14 cellular contexts compared by ENCODE assay signal in the genomic region with DNA sequence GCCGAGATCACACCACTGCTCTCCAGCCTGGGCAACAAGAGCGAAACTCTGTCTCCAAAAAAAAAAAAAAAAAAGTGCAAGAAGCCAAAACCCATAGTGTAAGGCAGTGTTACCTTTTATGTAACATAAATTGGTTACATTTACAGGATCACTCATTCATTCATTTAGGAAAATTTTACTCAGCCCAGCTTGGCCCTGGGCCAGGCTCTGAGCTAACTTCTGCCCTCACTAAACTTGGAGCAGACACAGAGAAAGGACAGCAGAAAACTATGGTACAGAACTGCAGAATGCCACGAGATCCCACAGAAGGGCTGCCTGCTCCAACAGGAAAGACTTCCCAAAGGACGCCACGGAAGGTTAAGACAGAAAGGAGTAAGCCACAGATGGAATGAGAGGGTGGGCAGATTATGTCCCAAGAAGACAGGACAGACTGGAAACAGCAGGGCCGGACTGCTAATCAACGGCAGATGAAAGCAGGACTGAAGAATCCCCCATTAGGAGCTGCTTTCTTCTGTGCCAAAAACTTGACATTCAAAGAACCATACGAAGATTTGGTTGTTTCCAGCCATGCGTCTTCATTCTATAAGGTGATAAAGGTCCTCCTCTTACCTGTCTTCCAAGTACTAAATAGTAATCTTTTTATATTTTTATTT. TPM values are rescaled to one million over a fixed set of nuclear protein-coding genes. Genes with fewer than 3 reads are reported as not detected.
DNase-seq lines count a peak whose midpoint lies in the region; ATAC-seq, FAIRE-seq and TF ChIP-seq lines count a peak whose summit lies in the region.
"Had no signal": no experiment of that assay in that cellular context is flagged by ENCODE, and none has a peak within 500 bp of the region (broad histone marks: within the 10 kb centered on the region; RNA-seq: fewer than 3 reads in every experiment).

No MANE protein-coding gene starts in this region.

- no peak overlapping the region for H3K27ac Mint-ChIP-seq in astrocyte (ENCODE audit: unreplicated experiment)
- H3K27ac Mint-ChIP-seq: activated CD8-positive, alpha-beta memory T cell treated with anti-CD3 and anti-CD28 coated beads, Interleukin-2, amount 10 ng/mL, durations not matched to agents 7 days and 5 days; T-cell had no signal

- H3K9me3 Mint-ChIP-seq in activated T-cell treated with anti-CD3 and anti-CD28 coated beads, Interleukin-2, amount 50 U/mL, for 4 hours = no peaks in the 10 kb centered on the region
- no peaks in the 10 kb centered on the region for H3K9me3 Mint-ChIP-seq in astrocyte (ENCODE audit: unreplicated experiment)
- H3K9me3 Mint-ChIP-seq: T-cell had no signal

- no peak overlapping the region for H3K4me3 ChIP-seq in astrocyte (ENCODE audit: insufficient read depth, low read depth, low read length)
- H3K4me3 ChIP-seq in hepatocyte = no peak overlapping the region
- peak overlapping the region; percentile 29 to 59 for H3K4me3 ChIP-seq in stomach smooth muscle (ENCODE audit: low read length in 2 of 2)
- H3K4me3 ChIP-seq: ascending aorta had no signal

- no peak for TF ChIP-seq CTCF in astrocyte (IDR thresholded peaks at IDR 0.05; ENCODE audit: insufficient read depth, low read depth, low read length)
- TF ChIP-seq CTCF in hepatocyte (IDR thresholded peaks at IDR 0.05; ENCODE audit: poor library complexity) = no peak

- H3K4me1 ChIP-seq in astrocyte (ENCODE audit: insufficient read depth, low read length) = no peaks in the 10 kb centered on the region
- H3K4me1 ChIP-seq in hepatocyte (ENCODE audit: insufficient read depth) = peaks cover 12% of the 10 kb centered on the region
- H3K4me1 ChIP-seq in stomach smooth muscle (ENCODE audit: control insufficient read depth, insufficient read depth, low read length) = peaks cover 5% of the 10 kb centered on the region
- H3K4me1 ChIP-seq: ascending aorta had no signal

- H3K9ac ChIP-seq in astrocyte (ENCODE audit: low read length) = no peak overlapping the region
- H3K9ac ChIP-seq in stomach smooth muscle (ENCODE audit: low read length in 2 of 2) = peak overlapping the region; percentile 52 to 68

- H4K20me1 ChIP-seq in astrocyte (ENCODE audit: insufficient read depth, low read length) (no peaks in the 10 kb centered on the region), hepatocyte (ENCODE audit: insufficient read depth, poor library complexity, severe bottlenecking) (peaks cover 3% of the 10 kb centered on the region)

- WGBS in hepatocyte (ENCODE audit: low lambda C conversion rate, missing lambda C conversion rate) = 80% methylated on average over 9 of the region's 9 CpGs

- H3K4me3 Mint-ChIP-seq in activated T-cell treated with anti-CD3 and anti-CD28 coated beads, Interleukin-2, amount 50 U/mL, for 4 hours = no peak overlapping the region
- no peak overlapping the region for H3K4me3 Mint-ChIP-seq in astrocyte (ENCODE audit: unreplicated experiment)
- H3K4me3 Mint-ChIP-seq: activated CD8-positive, alpha-beta memory T cell treated with anti-CD3 and anti-CD28 coated beads, Interleukin-2, amount 10 ng/mL, durations not matched to agents 7 days and 5 days; T-cell had no signal

- H2AFZ ChIP-seq in astrocyte (ENCODE audit: low read depth, low read length) = no peak overlapping the region
- H2AFZ ChIP-seq in hepatocyte = no peak overlapping the region

- no peaks in the 10 kb centered on the region for H3K36me3 ChIP-seq in astrocyte (ENCODE audit: insufficient read depth, low read length)
- H3K36me3 ChIP-seq in hepatocyte (replicated peaks; ENCODE audit: insufficient read depth, low read depth) = no peaks in the 10 kb centered on the region
- H3K36me3 ChIP-seq in stomach smooth muscle (ENCODE audit: control insufficient read depth in 2 of 2, insufficient read depth in 2 of 2, low read length in 2 of 2) = no peaks in the 10 kb centered on the region
- H3K36me3 ChIP-seq: ascending aorta had no signal

- no peak overlapping the region for H3K4me2 ChIP-seq in astrocyte (ENCODE audit: low read length)
- H3K4me2 ChIP-seq in hepatocyte = no peak overlapping the region

- no peak for FAIRE-seq in astrocyte (lab: Jason Lieb, UNC)
- FAIRE-seq: islet of Langerhans had no signal

- no peaks in the 10 kb centered on the region for H3K36me3 Mint-ChIP-seq in activated T-cell treated with anti-CD3 and anti-CD28 coated beads, Interleukin-2, amount 50 U/mL, for 4 hours (ENCODE audit: insufficient read depth)
- H3K36me3 Mint-ChIP-seq in astrocyte (ENCODE audit: low read depth, unreplicated experiment) = no peaks in the 10 kb centered on the region
- H3K36me3 Mint-ChIP-seq: activated CD8-positive, alpha-beta memory T cell treated with anti-CD3 and anti-CD28 coated beads, Interleukin-2, amount 10 ng/mL, durations not matched to agents 7 days and 5 days; T-cell had no signal

- peak; percentile 14 for DNase-seq in activated T-cell treated with anti-CD3 and anti-CD28 coated beads, Interleukin-2, amount 50 U/mL, for 4 hours
- no peak for DNase-seq in activated T-cell treated with anti-CD3 and anti-CD28 coated beads, Interleukin-2, amount 50 U/mL, for 48 hours
- DNase-seq in astrocyte (ENCODE audit: low read depth) (peak; percentile 28), hepatocyte (ENCODE audit: low spot score) (peak; percentile 23), activated gamma-delta T cell treated with Interleukin-2 at 50 U/mL for 16 hours (no peak), activated gamma-delta T cell (lab: John Stamatoyannopoulos, UW) (no peak), hippocampal formation (lab: John Stamatoyannopoulos, UW) (no peak)
- DNase-seq: activated CD8-positive, alpha-beta memory T cell treated with anti-CD3 and anti-CD28 coated beads, Interleukin-2, amount 10 ng/mL, durations not matched to agents 7 days and 5 days; NCI-H146; occipital lobe; T-cell had no signal

- H3K27ac ChIP-seq in astrocyte (ENCODE audit: low read depth, low read length) (no peak overlapping the region), hepatocyte (no peak overlapping the region), stomach smooth muscle (ENCODE audit: low read length) (peak overlapping the region; percentile 55)
- H3K27ac ChIP-seq: ascending aorta had no signal

- no peak for ATAC-seq in activated T-cell treated with anti-CD3 and anti-CD28 coated beads, Interleukin-2, amount 50 U/mL, for 4 hours
- ATAC-seq: activated CD8-positive, alpha-beta memory T cell treated with anti-CD3 and anti-CD28 coated beads, Interleukin-2, amount 10 ng/mL, durations not matched to agents 7 days and 5 days; T-cell had no signal

- peaks cover 2% of the 10 kb centered on the region for H3K79me2 ChIP-seq in astrocyte (ENCODE audit: insufficient read depth, low read length)
- H3K79me2 ChIP-seq in hepatocyte = peaks cover 88% of the 10 kb centered on the region

- H3K9me3 ChIP-seq in astrocyte (ENCODE audit: insufficient read depth, low read depth, low read length) (no peaks in the 10 kb centered on the region), hepatocyte (ENCODE audit: low read depth) (no peaks in the 10 kb centered on the region), stomach smooth muscle (ENCODE audit: control insufficient read depth in 2 of 2, low read length in 2 of 2) (no peaks in the 10 kb centered on the region)
- H3K9me3 ChIP-seq: ascending aorta had no signal

- peaks cover 8% of the 10 kb centered on the region for H3K4me1 Mint-ChIP-seq in activated T-cell treated with anti-CD3 and anti-CD28 coated beads, Interleukin-2, amount 50 U/mL, for 4 hours (ENCODE audit: low read depth)
- H3K4me1 Mint-ChIP-seq in astrocyte (ENCODE audit: low read depth, unreplicated experiment) = peaks cover 5% of the 10 kb centered on the region
- H3K4me1 Mint-ChIP-seq: activated CD8-positive, alpha-beta memory T cell treated with anti-CD3 and anti-CD28 coated beads, Interleukin-2, amount 10 ng/mL, durations not matched to agents 7 days and 5 days had no signal

- H3K27me3 ChIP-seq in astrocyte (ENCODE audit: insufficient read depth, low read length) = no peaks in the 10 kb centered on the region
- no peaks in the 10 kb centered on the region for H3K27me3 ChIP-seq in hepatocyte
- no peaks in the 10 kb centered on the region for H3K27me3 ChIP-seq in stomach smooth muscle (ENCODE audit: control insufficient read depth in 1 of 2, insufficient read depth in 2 of 2, low read length in 2 of 2)
- H3K27me3 ChIP-seq: ascending aorta had no signal

- H3K9me2 ChIP-seq in hepatocyte (replicated peaks; ENCODE audit: insufficient read depth) = no peaks in the 10 kb centered on the region

- no peaks in the 10 kb centered on the region for H3K27me3 Mint-ChIP-seq in activated T-cell treated with anti-CD3 and anti-CD28 coated beads, Interleukin-2, amount 50 U/mL, for 4 hours (ENCODE audit: low read depth)
- H3K27me3 Mint-ChIP-seq in astrocyte (ENCODE audit: low read depth, unreplicated experiment) = no peaks in the 10 kb centered on the region
- H3K27me3 Mint-ChIP-seq: activated CD8-positive, alpha-beta memory T cell treated with anti-CD3 and anti-CD28 coated beads, Interleukin-2, amount 10 ng/mL, durations not matched to agents 7 days and 5 days; T-cell had no signal

RNA-seq across cellular contexts. Expression of a gene that starts 18.9 kb away (rescaled TPM):
- 10 to 100 TPM in 1 of 3 donors, 1 to 10 TPM in 2; 6.8 to 11.8 (median 9.7) TPM for total RNA-seq in activated T-cell treated with anti-CD3 and anti-CD28 coated beads, Interleukin-2, amount 50 U/mL, for 4 hours
- 7.0 and 9.5 TPM in 2 replicates for total RNA-seq in astrocyte
- 8.1 and 9.4 TPM in 2 replicates for total RNA-seq in hepatocyte
- 20.2 and 20.3 TPM in 2 replicates for polyA plus RNA-seq in hepatocyte

Comparison
In these comparisons a context has a peak if more than half of its experiments do, and no peak if none do; other contexts are left out.
1. DNase-seq: peak in activated T-cell treated with anti-CD3 and anti-CD28 coated beads, Interleukin-2, amount 50 U/mL, for 4 hours (single experiment), astrocyte (single experiment) and hepatocyte (single experiment); none in activated T-cell treated with anti-CD3 and anti-CD28 coated beads, Interleukin-2, amount 50 U/mL, for 48 hours (0 of 2), activated gamma-delta T cell treated with Interleukin-2 at 50 U/mL for 16 hours (single experiment), activated gamma-delta T cell (single experiment) and hippocampal formation (0 of 2).
2. H3K4me3 ChIP-seq: peak in stomach smooth muscle (2 of 2); none in astrocyte (single experiment) and hepatocyte (single experiment).